ENCODE assay signal across 9 cellular contexts in genomic region chr2:238097988-238098853, GRCh38. TPM values are rescaled to one million over a fixed set of nuclear protein-coding genes. Genes with fewer than 3 reads are reported as not detected.
DNase-seq lines count a peak whose midpoint lies in the region; ATAC-seq, FAIRE-seq and TF ChIP-seq lines count a peak whose summit lies in the region.
"Had no signal": no experiment of that assay in that cellular context is flagged by ENCODE, and none has a peak within 500 bp of the region (broad histone marks: within the 10 kb centered on the region; RNA-seq: fewer than 3 reads in every experiment).

No MANE protein-coding gene starts in this region.

- no peaks in the 10 kb centered on the region for H3K36me3 ChIP-seq in PC-3 (ENCODE audit: low read depth, low read length)
- H3K36me3 ChIP-seq: thyroid gland had no signal

- no peaks in the 10 kb centered on the region for H3K27me3 ChIP-seq in PC-3 (ENCODE audit: low read length)
- H3K27me3 ChIP-seq: thyroid gland had no signal

- H2AFZ ChIP-seq in PC-3 (ENCODE audit: low read length): peak overlapping the region; percentile 44; the same call in 1 of the 2 replicates

- H4K20me1 ChIP-seq in PC-3 (ENCODE audit: low read length): no peaks in the 10 kb centered on the region

- peak; percentile 94 for FAIRE-seq in GM12891 (lab: Jason Lieb, UNC)

- no peak overlapping the region for H3K9ac ChIP-seq in PC-3 (ENCODE audit: low read length)

- intact Hi-C loops in PC-3 (cut with micrococcal nuclease): loop anchor here (1.0 kb wide), 1 partner anchor 23 kb away; no protein-coding TSS in a partner anchor

- no peaks in the 10 kb centered on the region for H3K9me2 ChIP-seq in PC-3 (replicated peaks; ENCODE audit: low read length)

- TF ChIP-seq CTCF in PC-3 (conservative IDR thresholded peaks at IDR 0.05; ENCODE audit: low read depth, low read length) (no peak), coronary artery (IDR thresholded peaks at IDR 0.05) (no peak)

- peak; percentile 61 for ATAC-seq in HG02840 (IDR thresholded peaks at IDR 0.05; ENCODE audit: low FRiP score, unreplicated experiment)
- peak; percentile 91 for ATAC-seq in PC-3

- H3K9me3 ChIP-seq in PC-3 (ENCODE audit: low read length): no peaks in the 10 kb centered on the region
- H3K9me3 ChIP-seq: thyroid gland had no signal

- POLR2A ChIA-PET in PC-3 (lab: Charles Lee; ENCODE audit: unreplicated experiment): no interaction called here

- CTCF ChIA-PET in PC-3 (lab: Charles Lee): interaction anchor here (0.5 kb wide), 1 partner anchor 425 kb away, joined by 4 read pairs; no protein-coding TSS in a partner anchor

- H3K4me3 ChIP-seq in PC-3 (ENCODE audit: low read length): no peak overlapping the region
- no peak overlapping the region for H3K4me3 ChIP-seq in coronary artery
- H3K4me3 ChIP-seq: thyroid gland had no signal

- H3K4me1 ChIP-seq in PC-3 (ENCODE audit: insufficient read depth, low read length): peaks cover 11% of the 10 kb centered on the region

- DNase-seq in AG08395 (ENCODE audit: low spot score): peak; percentile 25
- peak; percentile 85 for DNase-seq in GM12891 (ENCODE audit: insufficient read length, low spot score)
- DNase-seq in PC-3: peak; percentile 68
- peak; percentile 83 to 91 for DNase-seq in dermis microvascular lymphatic vessel endothelial cell (ENCODE audit: low read depth in 2 of 2)
- DNase-seq in mucosa of gallbladder (ENCODE audit: low spot score): peak; percentile 51
- no peak for DNase-seq in NCI-H128 (lab: John Stamatoyannopoulos, UW; ENCODE audit: unreplicated experiment)
- DNase-seq in coronary artery (ENCODE audit: low spot score): no peak

- TF ChIP-seq POLR2A in GM12891 (IDR thresholded peaks at IDR 0.05; ENCODE audit: low read depth, low read length): no peak

- no peaks in the 10 kb centered on the region for H3K79me2 ChIP-seq in PC-3 (ENCODE audit: low read length)

- peak overlapping the region; percentile 60 for H3K27ac ChIP-seq in PC-3 (ENCODE audit: low read length)
- H3K27ac ChIP-seq in coronary artery: no peak overlapping the region
- H3K27ac ChIP-seq: thyroid gland had no signal

- no peaks in the 10 kb centered on the region for H3F3A ChIP-seq in PC-3 (ENCODE audit: low read length, unreplicated experiment)

- H3K4me2 ChIP-seq in PC-3 (ENCODE audit: low read length): peak overlapping the region; percentile 55

- BruUV-seq in PC-3 (replicated peaks; lab: Mats Ljungman, UMichigan): no TSS peak

TF ChIP-seq in GM12891, 5 proteins besides CTCF, POLR2A, EP300 and RAD21:
- TF ChIP-seq SPI1 (IDR thresholded peaks at IDR 0.05; ENCODE audit: low read depth, low read length) (no peak), POLR2AphosphoS5 (IDR thresholded peaks at IDR 0.05; ENCODE audit: low read depth, low read length) (no peak)

RNA-seq across cellular contexts. Expression of gene ESPNL, which starts 1.9 kb away (rescaled TPM):
- polyA plus RNA-seq in GM12891 (2012; ENCODE audit: low read depth, missing spikeins): 1.2 TPM
- not detected in 2 replicates for total RNA-seq in PC-3 (2014; rRNA removed)
- not detected in 2 replicates for total RNA-seq in dermis microvascular lymphatic vessel endothelial cell
- total RNA-seq in mucosa of gallbladder: 0.49 TPM

RNA-seq across cellular contexts. Expression of gene SCLY, which starts 37.4 kb away (rescaled TPM):
- 16.7 TPM for polyA plus RNA-seq in GM12891 (2012; ENCODE audit: low read depth, missing spikeins)
- 19.5 and 23.1 TPM in 2 replicates for total RNA-seq in PC-3 (2014; rRNA removed)
- 12.1 and 16.0 TPM in 2 replicates for total RNA-seq in dermis microvascular lymphatic vessel endothelial cell
- total RNA-seq in mucosa of gallbladder: 29.1 TPM

RNA-seq across cellular contexts. Expression of gene KLHL30, which starts 40.2 kb away (rescaled TPM):
- polyA plus RNA-seq in GM12891 (2012; ENCODE audit: low read depth, missing spikeins): not detected
- total RNA-seq in PC-3 (2014; rRNA removed) (not detected in 2 replicates), dermis microvascular lymphatic vessel endothelial cell (not detected in 2 replicates), mucosa of gallbladder (2.0 TPM)

Comparison
In these comparisons a context has a peak if more than half of its experiments do, and no peak if none do; other contexts are left out.
1. DNase-seq: peak in AG08395 (single experiment), GM12891 (single experiment), PC-3 (single experiment), dermis microvascular lymphatic vessel endothelial cell (2 of 2) and mucosa of gallbladder (single experiment); none in NCI-H128 (single experiment) and coronary artery (single experiment).